21 cellular contexts compared by ENCODE assay signal in genomic region chr12:6145584-6145983, GRCh38. TPM values are rescaled to one million over a fixed set of nuclear protein-coding genes. Genes with fewer than 3 reads are reported as not detected.
DNase-seq lines count a peak whose midpoint lies in the region; ATAC-seq and TF ChIP-seq lines count a peak whose summit lies in the region.
"Had no signal": no experiment of that assay in that cellular context is flagged by ENCODE, and none has a peak within 500 bp of the region (broad histone marks: within the 10 kb centered on the region; RNA-seq: fewer than 3 reads in every experiment).

No MANE protein-coding gene starts in this region.

- peaks cover 0 to 25% (median 11%) of the 10 kb centered on the region in 11 experiments; a peak in 10 of 22 replicates for H3K9me3 ChIP-seq in BLaER1 treated with 17β-estradiol and CSF1 and Interleukin-3, amounts not matched to agents 10 nM and 100 nM (replicated peaks in 1 of 11)
- H3K9me3 ChIP-seq in sigmoid colon = no peaks in the 10 kb centered on the region
- H3K9me3 ChIP-seq: SK-N-SH, suprapubic skin had no signal

- peaks cover 31 to 74% (median 58%) of the 10 kb centered on the region in 10 experiments for H3K4me1 ChIP-seq in BLaER1 treated with 17β-estradiol and CSF1 and Interleukin-3, amounts not matched to agents 10 nM and 100 nM
- peaks cover 0 to 8% (median 3%) of the 10 kb centered on the region in 4 donors for H3K4me1 ChIP-seq in sigmoid colon
- H3K4me1 ChIP-seq: neural progenitor cell had no signal

- H3K9ac ChIP-seq in BLaER1 treated with 17β-estradiol and CSF1 and Interleukin-3, amounts not matched to agents 10 nM and 100 nM = peak overlapping the region; percentile 67 to 81 (median 76); a peak in 21 of 22 replicates
- H3K9ac ChIP-seq: neural progenitor cell, SK-N-SH had no signal

- no peak for TF ChIP-seq EP300 in sigmoid colon (IDR thresholded peaks at IDR 0.05)

- ATAC-seq in naive B cell (ENCODE audit: low read depth in 2 of 2) (peak in 1 of 2 donors; percentile 11), HG03457 (IDR thresholded peaks at IDR 0.05; ENCODE audit: unreplicated experiment) (no peak)

- H3K4me3 ChIP-seq in BLaER1 treated with 17β-estradiol and CSF1 and Interleukin-3, amounts not matched to agents 10 nM and 100 nM = no peak overlapping the region
- H3K4me3 ChIP-seq in sigmoid colon = no peak overlapping the region
- H3K4me3 ChIP-seq: coronary artery, MG63, neural progenitor cell, suprapubic skin had no signal

- H4K20me1 ChIP-seq in BLaER1 treated with 17β-estradiol and CSF1 and Interleukin-3, amounts not matched to agents 10 nM and 100 nM = no peaks in the 10 kb centered on the region

- H3K27me3 Mint-ChIP-seq in activated naive CD8-positive, alpha-beta T cell = no peaks in the 10 kb centered on the region
- H3K27me3 Mint-ChIP-seq in naive B cell = peaks cover 0 to 10% (median 0%) of the 10 kb centered on the region in 3 donors

- no peak for TF ChIP-seq CTCF in sigmoid colon (IDR thresholded peaks at IDR 0.05)

- peak overlapping the region; percentile 34 for H3K27ac Mint-ChIP-seq in activated naive CD8-positive, alpha-beta T cell
- H3K27ac Mint-ChIP-seq in naive B cell = peak overlapping the region in 4 of 6 donors; percentile 49 to 92 (median 62)
- H3K27ac Mint-ChIP-seq: activated T-helper 2 cell treated with anti-CD3 and anti-CD28 coated beads, Interferon-gamma antibody, Interleukin-2, Interleukin-4, amounts not matched to agents 10 μg/mL and 5 μg/mL and 100 μg/mL, durations not matched to agents 14 hours and 24 hours and 36 hours; immature natural killer cell; neural progenitor cell had no signal

- H3K27ac ChIP-seq in BLaER1 treated with 17β-estradiol and CSF1 and Interleukin-3, amounts not matched to agents 10 nM and 100 nM = peak overlapping the region; percentile 79 to 99 (median 89)
- H3K27ac ChIP-seq in sigmoid colon = peak overlapping the region in 2 of 4 donors; percentile 10 to 38
- H3K27ac ChIP-seq: C4-2B, coronary artery, neural progenitor cell, suprapubic skin had no signal

- H3K4me1 Mint-ChIP-seq in activated naive CD8-positive, alpha-beta T cell (ENCODE audit: low read depth) = peaks cover 37% of the 10 kb centered on the region
- peaks cover 24 to 40% (median 40%) of the 10 kb centered on the region in 3 donors for H3K4me1 Mint-ChIP-seq in naive B cell

- no peaks in the 10 kb centered on the region for H3K9me3 Mint-ChIP-seq in activated naive CD8-positive, alpha-beta T cell (ENCODE audit: low read depth)
- peaks cover 0 to 3% (median 0%) of the 10 kb centered on the region in 7 donors for H3K9me3 Mint-ChIP-seq in naive B cell
- H3K9me3 Mint-ChIP-seq: activated T-helper 2 cell treated with anti-CD3 and anti-CD28 coated beads, Interferon-gamma antibody, Interleukin-2, Interleukin-4, amounts not matched to agents 10 μg/mL and 5 μg/mL and 100 μg/mL, durations not matched to agents 14 hours and 24 hours and 36 hours; immature natural killer cell had no signal

- H3K4me2 ChIP-seq in BLaER1 treated with 17β-estradiol and CSF1 and Interleukin-3, amounts not matched to agents 10 nM and 100 nM = peak overlapping the region; percentile 34 to 80 (median 60)
- H3K4me2 ChIP-seq: neural progenitor cell, SK-N-SH had no signal

- WGBS in sigmoid colon, 2 donors = 57 to 67% methylated on average over 4 of the region's 4 CpGs

- intact Hi-C loops in sigmoid colon (cut with DNase I) = no loop called here

- TF ChIP-seq POLR2A in sigmoid colon (IDR thresholded peaks at IDR 0.05) = no peak

- peak; percentile 73 for DNase-seq in GDM1 (lab: John Stamatoyannopoulos, UW)
- peak; percentile 36 for DNase-seq in naive B cell
- no peak for DNase-seq in amniotic stem cell (lab: John Stamatoyannopoulos, UW)
- DNase-seq in sigmoid colon = no peak
- DNase-seq: DMS79; immature natural killer cell; mesendoderm; MG63; NCI-H1930; NCI-H510A treated with DMSO at 0.1 percent for 48 hours; OCI-M1; SK-N-SH; stimulated activated CD4-positive, alpha-beta T cell treated with anti-CD3 and anti-CD28 coated beads, Interleukin-2, amount 100 ng/mL, for 24 hours had no signal

- no peaks in the 10 kb centered on the region for H3K27me3 ChIP-seq in BLaER1 treated with 17β-estradiol and CSF1 and Interleukin-3, amounts not matched to agents 10 nM and 100 nM
- no peaks in the 10 kb centered on the region for H3K27me3 ChIP-seq in sigmoid colon
- H3K27me3 ChIP-seq: MG63, neural progenitor cell, suprapubic skin had no signal

- peaks cover 2% of the 10 kb centered on the region for H3K36me3 Mint-ChIP-seq in activated naive CD8-positive, alpha-beta T cell
- peaks cover 0 to 10% of the 10 kb centered on the region in 2 donors for H3K36me3 Mint-ChIP-seq in naive B cell
- H3K36me3 Mint-ChIP-seq: immature natural killer cell had no signal

- H3K36me3 ChIP-seq in BLaER1 treated with 17β-estradiol and CSF1 and Interleukin-3, amounts not matched to agents 10 nM and 100 nM = no peaks in the 10 kb centered on the region
- H3K36me3 ChIP-seq in sigmoid colon = no peaks in the 10 kb centered on the region
- H3K36me3 ChIP-seq: MG63, neural progenitor cell, suprapubic skin had no signal

- H3K4me3 Mint-ChIP-seq in activated naive CD8-positive, alpha-beta T cell = no peak overlapping the region
- H3K4me3 Mint-ChIP-seq in naive B cell = peak overlapping the region; percentile 21 to 73 (median 38)
- H3K4me3 Mint-ChIP-seq: neural progenitor cell had no signal

RNA-seq across cellular contexts. Expression of gene VWF, which starts 21.1 kb away (rescaled TPM):
- polyA plus RNA-seq in naive B cell (ENCODE audit: low read depth in 6 of 6) (under 1 TPM in 2 of 6 donors, not detected in 4; 0.03 to 0.08 TPM), sigmoid colon (10 to 100 TPM in 1 of 3 donors, 1 to 10 TPM in 1, under 1 TPM in 1; 0.60 to 42.2 (median 1.2) TPM)
- 10 to 100 TPM; 36.7 to 98.0 (median 55.5) TPM for total RNA-seq in sigmoid colon
- total RNA-seq: activated T-helper 2 cell treated with anti-CD3 and anti-CD28 coated beads, Interferon-gamma antibody, Interleukin-2, Interleukin-4, amounts not matched to agents 10 μg/mL and 5 μg/mL and 100 μg/mL, durations not matched to agents 14 hours and 24 hours and 36 hours had no signal

RNA-seq across cellular contexts. Expression of gene CD9, which starts 54.6 kb away (rescaled TPM):
- polyA plus RNA-seq in naive B cell (ENCODE audit: low read depth in 6 of 6) = 100 to 1,000 TPM in 2 of 6 donors, 10 to 100 TPM in 4; 32.7 to 186 (median 69.9) TPM
- total RNA-seq in sigmoid colon = 100 to 1,000 TPM; 240 to 453 (median 303) TPM
- 100 to 1,000 TPM; 180 to 548 (median 335) TPM for polyA plus RNA-seq in sigmoid colon

Comparison
In these comparisons a context has a peak if more than half of its experiments do, and no peak if none do; other contexts are left out.
1. DNase-seq: peak in GDM1 (single experiment) and naive B cell (single experiment); none in amniotic stem cell (single experiment) and sigmoid colon (single experiment).